7 cellular contexts compared by ENCODE assay signal in genomic region chr20:47507275-47507981, GRCh38. TPM values are rescaled to one million over a fixed set of nuclear protein-coding genes. Genes with fewer than 3 reads are reported as not detected.
DNase-seq lines count a peak whose midpoint lies in the region; ATAC-seq and TF ChIP-seq lines count a peak whose summit lies in the region.
"Not testable (repeated sequence)": the region's sequence is repeated elsewhere in the genome, so short reads cannot be mapped to it uniquely, and the experiment has no call there.

No MANE protein-coding gene starts in this region.

- not testable (repeated sequence) for TF ChIP-seq CTCF in GM13976 (IDR thresholded peaks at IDR 0.05; ENCODE audit: borderline replicate concordance, control extremely low read depth, extremely low read depth, insufficient read depth, missing control alignments); SU-DHL-6 (IDR thresholded peaks at IDR 0.05; ENCODE audit: insufficient read depth, low read length, poor library complexity, severe bottlenecking); endodermal cell (conservative IDR thresholded peaks at IDR 0.05)

- POLR2A ChIA-PET in activated CD4-positive, alpha-beta memory T cell treated with anti-CD3 and anti-CD28 coated beads for 36 hours (lab: Charles Lee) = not testable (repeated sequence)

- H3K4me2 ChIP-seq in SU-DHL-6 (ENCODE audit: low read depth, low read length, poor library complexity, severe bottlenecking) = peak overlapping the region; percentile 97

- peak overlapping the region; percentile 96 for H3K4me3 ChIP-seq in SU-DHL-6 (ENCODE audit: insufficient read depth, low read length, poor library complexity, severe bottlenecking)
- not testable (repeated sequence) for H3K4me3 ChIP-seq in endodermal cell (ENCODE audit: low read length)

- H3K27ac ChIP-seq in SU-DHL-6 (ENCODE audit: low read depth, low read length) = peak overlapping the region; percentile 93
- H3K27ac ChIP-seq in endodermal cell (ENCODE audit: low read depth, low read length) = not testable (repeated sequence)

- H3K9me3 Mint-ChIP-seq in IgD-negative memory B cell; activated CD4-positive, alpha-beta memory T cell treated with anti-CD3 and anti-CD28 coated beads for 36 hours; activated naive CD4-positive, alpha-beta T cell treated with anti-CD3 and anti-CD28 coated beads, Interleukin-2, amount 10 ng/mL, durations not matched to agents 7 days and 5 days; endodermal cell; stimulated activated effector memory CD8-positive, alpha-beta T cell treated with anti-CD3 and anti-CD28 coated beads, Interleukin-12 subunit alpha, Interleukin-12 subunit beta, amount 100 ng/mL, for 72 hours: not testable (repeated sequence)

- H3K4me1 ChIP-seq in endodermal cell (ENCODE audit: control insufficient read depth, insufficient read depth, low read length) = not testable (repeated sequence)

- peak overlapping the region; percentile 55 to 91 (median 83) for H3K27ac Mint-ChIP-seq in IgD-negative memory B cell
- peak overlapping the region; percentile 65 for H3K27ac Mint-ChIP-seq in activated CD4-positive, alpha-beta memory T cell treated with anti-CD3 and anti-CD28 coated beads for 36 hours
- peak overlapping the region; percentile 28 for H3K27ac Mint-ChIP-seq in activated naive CD4-positive, alpha-beta T cell treated with anti-CD3 and anti-CD28 coated beads, Interleukin-2, amount 10 ng/mL, durations not matched to agents 7 days and 5 days
- H3K27ac Mint-ChIP-seq in endodermal cell = not testable (repeated sequence)
- H3K27ac Mint-ChIP-seq in stimulated activated effector memory CD8-positive, alpha-beta T cell treated with anti-CD3 and anti-CD28 coated beads, Interleukin-12 subunit alpha, Interleukin-12 subunit beta, amount 100 ng/mL, for 72 hours = peak overlapping the region; percentile 26

- H4K20me1 ChIP-seq in SU-DHL-6 (ENCODE audit: low read depth, low read length) = peaks cover 21% of the 10 kb centered on the region

- 83 to 95% methylated on average over 3 to 7 of the region's 9 CpGs for WGBS in endodermal cell (ENCODE audit: insufficient coverage in 1 of 2, insufficient read length in 1 of 2), 2 experiments

- H3K27me3 ChIP-seq in SU-DHL-6 (ENCODE audit: low read length); endodermal cell (ENCODE audit: control insufficient read depth, insufficient read depth, low read length, poor library complexity, severe bottlenecking): not testable (repeated sequence)

- peak; percentile 80 for ATAC-seq in stimulated activated effector memory CD8-positive, alpha-beta T cell treated with anti-CD3 and anti-CD28 coated beads, Interleukin-12 subunit alpha, Interleukin-12 subunit beta, amount 100 ng/mL, for 72 hours

- H3K9me2 ChIP-seq in SU-DHL-6 (replicated peaks; ENCODE audit: insufficient read depth, low read length) = not testable (repeated sequence)

- H3K4me1 Mint-ChIP-seq in IgD-negative memory B cell (peaks cover 55% of the 10 kb centered on the region in 3 donors), endodermal cell (peaks cover 29% of the 10 kb centered on the region)
- peaks cover 70% of the 10 kb centered on the region for H3K4me1 Mint-ChIP-seq in activated CD4-positive, alpha-beta memory T cell treated with anti-CD3 and anti-CD28 coated beads for 36 hours (ENCODE audit: low read depth)
- peaks cover 69% of the 10 kb centered on the region for H3K4me1 Mint-ChIP-seq in activated naive CD4-positive, alpha-beta T cell treated with anti-CD3 and anti-CD28 coated beads, Interleukin-2, amount 10 ng/mL, durations not matched to agents 7 days and 5 days
- peaks cover 62% of the 10 kb centered on the region for H3K4me1 Mint-ChIP-seq in stimulated activated effector memory CD8-positive, alpha-beta T cell treated with anti-CD3 and anti-CD28 coated beads, Interleukin-12 subunit alpha, Interleukin-12 subunit beta, amount 100 ng/mL, for 72 hours

- H3K27me3 Mint-ChIP-seq in IgD-negative memory B cell; activated CD4-positive, alpha-beta memory T cell treated with anti-CD3 and anti-CD28 coated beads for 36 hours; activated naive CD4-positive, alpha-beta T cell treated with anti-CD3 and anti-CD28 coated beads, Interleukin-2, amount 10 ng/mL, durations not matched to agents 7 days and 5 days; endodermal cell (ENCODE audit: insufficient read depth): not testable (repeated sequence)

- intact Hi-C loops in activated CD4-positive, alpha-beta memory T cell treated with anti-CD3 and anti-CD28 coated beads for 36 hours (cut with micrococcal nuclease) = loop anchor here (10.0 kb wide), 1 partner anchor 1257 kb away; no protein-coding TSS in a partner anchor

- not testable (repeated sequence) for H3K9me3 ChIP-seq in SU-DHL-6 (ENCODE audit: insufficient read depth, low read length); endodermal cell (ENCODE audit: control insufficient read depth, low read length)

- in situ Hi-C loops in GM13976 (cut with MboI; ENCODE audit: low sequenced_read_pairs, unreplicated experiment) = not testable (repeated sequence)

- H3K79me2 ChIP-seq in SU-DHL-6 (ENCODE audit: insufficient read depth, low read length) = peaks cover 100% of the 10 kb centered on the region

- peak overlapping the region; percentile 57 for H3K9ac ChIP-seq in SU-DHL-6 (ENCODE audit: low read length)
- not testable (repeated sequence) for H3K9ac ChIP-seq in endodermal cell (ENCODE audit: extremely low read depth, low read length, poor library complexity, severe bottlenecking)

- H3K36me3 Mint-ChIP-seq in IgD-negative memory B cell = peaks cover 12% of the 10 kb centered on the region
- H3K36me3 Mint-ChIP-seq in activated CD4-positive, alpha-beta memory T cell treated with anti-CD3 and anti-CD28 coated beads for 36 hours = peaks cover 24% of the 10 kb centered on the region
- peaks cover 34% of the 10 kb centered on the region for H3K36me3 Mint-ChIP-seq in activated naive CD4-positive, alpha-beta T cell treated with anti-CD3 and anti-CD28 coated beads, Interleukin-2, amount 10 ng/mL, durations not matched to agents 7 days and 5 days
- H3K36me3 Mint-ChIP-seq in endodermal cell (ENCODE audit: low read depth) = not testable (repeated sequence)
- H3K36me3 Mint-ChIP-seq in stimulated activated effector memory CD8-positive, alpha-beta T cell treated with anti-CD3 and anti-CD28 coated beads, Interleukin-12 subunit alpha, Interleukin-12 subunit beta, amount 100 ng/mL, for 72 hours = peaks cover 79% of the 10 kb centered on the region

- not testable (repeated sequence) for H2AFZ ChIP-seq in SU-DHL-6 (ENCODE audit: low read depth, low read length, severe bottlenecking)

- peak overlapping the region; percentile 44 to 93 (median 82) for H3K4me3 Mint-ChIP-seq in IgD-negative memory B cell
- peak overlapping the region; percentile 7 for H3K4me3 Mint-ChIP-seq in activated CD4-positive, alpha-beta memory T cell treated with anti-CD3 and anti-CD28 coated beads for 36 hours
- not testable (repeated sequence) for H3K4me3 Mint-ChIP-seq in activated naive CD4-positive, alpha-beta T cell treated with anti-CD3 and anti-CD28 coated beads, Interleukin-2, amount 10 ng/mL, durations not matched to agents 7 days and 5 days; endodermal cell
- peak overlapping the region; percentile 59 for H3K4me3 Mint-ChIP-seq in stimulated activated effector memory CD8-positive, alpha-beta T cell treated with anti-CD3 and anti-CD28 coated beads, Interleukin-12 subunit alpha, Interleukin-12 subunit beta, amount 100 ng/mL, for 72 hours

- peaks cover 82% of the 10 kb centered on the region for H3F3A ChIP-seq in SU-DHL-6 (ENCODE audit: insufficient read depth)

- peak; percentile 41 for DNase-seq in GM13976 (ENCODE audit: low spot score)
- not testable (repeated sequence) for DNase-seq in activated CD4-positive, alpha-beta memory T cell treated with anti-CD3 and anti-CD28 coated beads for 36 hours; activated naive CD4-positive, alpha-beta T cell treated with anti-CD3 and anti-CD28 coated beads, Interleukin-2, amount 10 ng/mL, durations not matched to agents 7 days and 5 days; stimulated activated effector memory CD8-positive, alpha-beta T cell treated with anti-CD3 and anti-CD28 coated beads, Interleukin-12 subunit alpha, Interleukin-12 subunit beta, amount 100 ng/mL, for 72 hours (ENCODE audit: low spot score in 2 of 2)
- DNase-seq in endodermal cell = peak; percentile 4

- peaks cover 16% of the 10 kb centered on the region for H3K36me3 ChIP-seq in SU-DHL-6 (ENCODE audit: low read length)
- H3K36me3 ChIP-seq in endodermal cell (ENCODE audit: control insufficient read depth, insufficient read depth, low read length) = not testable (repeated sequence)

- CTCF ChIA-PET in activated CD4-positive, alpha-beta memory T cell treated with anti-CD3 and anti-CD28 coated beads for 36 hours (lab: Charles Lee) = interaction anchor here (1.3 to 2.8 kb wide), 3 partner anchors 113 to 234 kb away, joined by 4 to 12 read pairs (median 11); no protein-coding TSS in a partner anchor
- CTCF ChIA-PET in activated naive CD4-positive, alpha-beta T cell treated with anti-CD3 and anti-CD28 coated beads, Interleukin-2, amount 10 ng/mL, durations not matched to agents 7 days and 5 days (lab: Charles Lee) = interaction anchor here (0.8 to 1.6 kb wide), 3 partner anchors 14 to 124 kb away, joined by 3 to 5 read pairs (median 3); no protein-coding TSS in a partner anchor

RNA-seq across cellular contexts. Expression of gene NCOA3, which starts 5.7 kb away (rescaled TPM):
- 64.7 TPM for polyA plus RNA-seq in IgD-negative memory B cell
- 10 to 100 TPM; 72.0 to 81.8 TPM for total RNA-seq in activated CD4-positive, alpha-beta memory T cell treated with anti-CD3 and anti-CD28 coated beads for 36 hours
- total RNA-seq in endodermal cell = 10 to 100 TPM; 38.6 TPM
- polyA plus RNA-seq in endodermal cell (2013, experiment 1 of 2) = 15.2 TPM
- polyA plus RNA-seq in endodermal cell (2013, experiment 2 of 2) = 14.4 TPM
